Comparison of ENCODE assay signal across 1 cellular context in the genomic region with DNA sequence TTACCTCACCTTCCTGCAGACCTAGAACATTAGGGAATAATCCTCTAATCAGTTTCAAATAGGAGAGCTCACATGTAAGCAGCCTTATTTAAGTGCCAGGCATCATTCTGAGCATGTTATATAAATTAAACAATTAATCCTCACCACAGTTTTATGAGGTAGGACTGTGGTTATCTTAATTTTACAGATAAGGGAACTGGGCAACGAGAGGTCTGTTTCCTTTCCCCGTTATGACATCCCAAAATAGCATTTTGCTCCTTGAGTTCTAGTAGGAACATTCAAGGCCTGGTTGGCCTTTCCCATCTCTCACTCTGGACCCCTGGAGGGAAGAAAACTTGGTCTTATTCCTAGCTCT.
TF ChIP-seq lines count a peak whose summit lies in the region.

No MANE protein-coding gene starts in this region.

TF ChIP-seq in GM23338, 12 proteins besides CTCF, POLR2A, EP300 and RAD21 (continued from another document):
- TF ChIP-seq EZH2 (IDR thresholded peaks at IDR 0.05; ENCODE audit: low read depth, unreplicated experiment) (no peak), POLR2AphosphoS5 (IDR thresholded peaks at IDR 0.05; ENCODE audit: low read depth) (no peak)
